8 cellular contexts compared by ENCODE assay signal in the genomic region with DNA sequence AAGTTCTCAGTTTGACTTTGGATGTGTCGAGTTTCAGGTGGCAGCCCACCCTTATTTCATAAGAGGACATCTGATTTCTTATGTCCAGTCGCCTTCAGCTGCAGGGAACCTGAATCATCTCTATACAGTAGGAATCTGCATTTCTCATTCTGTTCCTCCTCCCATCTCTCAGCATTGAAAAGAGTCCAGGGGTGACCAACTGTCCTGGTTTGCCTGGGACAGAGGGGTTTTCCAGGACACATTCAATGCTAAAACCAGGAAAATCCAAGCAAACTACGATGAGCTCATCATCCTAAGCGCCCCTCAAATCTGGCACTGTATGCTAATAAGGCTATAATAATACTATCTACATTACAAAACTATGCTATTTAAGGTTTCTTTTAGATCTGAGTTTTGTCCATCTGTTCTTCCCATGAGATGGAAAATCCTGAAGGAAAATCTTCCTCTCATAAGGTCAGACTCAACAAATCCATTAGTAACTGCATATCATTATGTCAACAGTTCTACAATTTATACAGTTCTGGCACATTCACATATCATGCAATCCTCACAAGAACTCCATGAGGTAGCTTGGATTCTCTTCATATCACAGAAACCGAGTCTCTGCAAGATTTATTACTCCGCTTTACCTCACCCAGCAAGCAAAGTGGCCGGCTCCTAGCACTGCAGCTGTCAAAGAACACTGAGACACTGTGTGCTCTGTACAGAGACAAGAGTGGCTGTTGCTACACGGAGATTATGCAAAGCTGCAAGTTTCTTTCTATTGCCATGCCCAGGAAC. TPM values are rescaled to one million over a fixed set of nuclear protein-coding genes. Genes with fewer than 3 reads are reported as not detected.
DNase-seq lines count a peak whose midpoint lies in the region; ATAC-seq and TF ChIP-seq lines count a peak whose summit lies in the region.

No MANE protein-coding gene starts in this region.

- H3K4me3 ChIP-seq in uterus, result no peak overlapping the region

- DNase-seq in Right ventricle myocardium inferior (ENCODE audit: missing footprints) (peak; percentile 74), cardiac septum (ENCODE audit: low spot score) (no peak), middle frontal gyrus (ENCODE audit: extremely low spot score, low spot score) (peak; percentile 81), uterus (peak; percentile 50 to 59), NCI-H2196 (lab: John Stamatoyannopoulos, UW; ENCODE audit: unreplicated experiment) (no peak), SW 1271 (lab: John Stamatoyannopoulos, UW) (no peak)

- no peaks in the 10 kb centered on the region for H3K36me3 ChIP-seq in uterus

- TF ChIP-seq CTCF in uterus (IDR thresholded peaks at IDR 0.05), result no peak

- H3K27ac ChIP-seq in cingulate gyrus (ENCODE audit: low read depth, low read length) (peak overlapping the region; percentile 100), uterus (peak overlapping the region; percentile 100)

- no peaks in the 10 kb centered on the region for H3K9me3 ChIP-seq in uterus

- peaks cover 6% of the 10 kb centered on the region in 2 donors for H3K4me1 ChIP-seq in uterus

- TF ChIP-seq POLR2A in uterus (IDR thresholded peaks at IDR 0.05), result no peak

- no peaks in the 10 kb centered on the region for H3K27me3 ChIP-seq in uterus

- ATAC-seq in Right ventricle myocardium inferior (peak; percentile 35), HG02610 (IDR thresholded peaks at IDR 0.05; ENCODE audit: unreplicated experiment) (no peak)

- intact Hi-C loops in Right ventricle myocardium inferior (cut with DNase I) (loop anchor here (5.0 kb wide), 2 partner anchors 316 to 376 kb away; no protein-coding TSS in a partner anchor), cardiac septum (cut with DNase I) (loop anchor here (5.0 to 10.0 kb wide), 2 partner anchors 49 to 794 kb away; partner anchors contain the start of gene NRDE2), uterus (cut with DNase I; ENCODE audit: low total_unique reads) (no loop called here)

RNA-seq across cellular contexts. Expression of gene CALM1, which starts 15.6 kb away (rescaled TPM):
- total RNA-seq in Right ventricle myocardium inferior (638 TPM), cardiac septum (362 TPM), uterus (100 to 1,000 TPM; 155 to 248 (median 201) TPM)

RNA-seq across cellular contexts. Expression of gene NRDE2, which starts 49.5 kb away (rescaled TPM):
- total RNA-seq in Right ventricle myocardium inferior (11.2 TPM), cardiac septum (11.2 TPM), uterus (10 to 100 TPM in 3 of 4 donors, 1 to 10 TPM in 1; 2.1 to 31.1 (median 27.0) TPM)

Comparison
In these comparisons a context has a peak if more than half of its experiments do, and no peak if none do; other contexts are left out.
1. DNase-seq: peak in Right ventricle myocardium inferior (single experiment), middle frontal gyrus (single experiment) and uterus (2 of 2); none in cardiac septum (single experiment), NCI-H2196 (single experiment) and SW 1271 (0 of 2).